14 cellular contexts compared by ENCODE assay signal in genomic region chr17:83189013-83189672, GRCh38.
DNase-seq lines count a peak whose midpoint lies in the region; ATAC-seq, FAIRE-seq and TF ChIP-seq lines count a peak whose summit lies in the region.
"Had no signal": no experiment of that assay in that cellular context is flagged by ENCODE, and none has a peak within 500 bp of the region (broad histone marks: within the 10 kb centered on the region; RNA-seq: fewer than 3 reads in every experiment).

No MANE protein-coding gene starts in this region.

- H3K27ac ChIP-seq in gastroesophageal sphincter = peak overlapping the region in 3 of 4 donors; percentile 72 to 83 (median 82)
- H3K27ac ChIP-seq: cardiac muscle cell had no signal

- no peaks in the 10 kb centered on the region for H3K27me3 ChIP-seq in gastroesophageal sphincter
- H3K27me3 ChIP-seq: cardiac muscle cell had no signal

- no peak for ATAC-seq in stimulated activated naive CD8-positive, alpha-beta T cell treated with anti-CD3 and anti-CD28 coated beads, Interleukin-15, Interleukin-2, amounts not matched to agents 100 U/mL and 50 U/mL, for 24 hours
- ATAC-seq in stimulated activated naive CD8-positive, alpha-beta T cell treated with anti-CD3 and anti-CD28 coated beads, Interleukin-15, amount 100 ng/mL, for 72 hours = no peak
- ATAC-seq in gastroesophageal sphincter = no peak
- ATAC-seq in GM19324 (IDR thresholded peaks at IDR 0.05; ENCODE audit: low FRiP score, unreplicated experiment) = no peak
- no peak for ATAC-seq in HG03139 (IDR thresholded peaks at IDR 0.05; ENCODE audit: unreplicated experiment)

- peak overlapping the region in 1 of 2 donors; percentile 67 for H3K27ac Mint-ChIP-seq in stimulated activated naive CD8-positive, alpha-beta T cell treated with anti-CD3 and anti-CD28 coated beads, Interleukin-15, amount 100 ng/mL, for 72 hours
- H3K27ac Mint-ChIP-seq: B cell had no signal

- intact Hi-C loops in posterior vena cava (cut with DNase I) = no loop called here

- no peak overlapping the region for H3K4me3 Mint-ChIP-seq in stimulated activated naive CD8-positive, alpha-beta T cell treated with anti-CD3 and anti-CD28 coated beads, Interleukin-15, amount 100 ng/mL, for 72 hours
- H3K4me3 Mint-ChIP-seq: B cell had no signal

- 80 to 86% methylated on average over 9 to 17 of the region's 17 CpGs for WGBS in gastroesophageal sphincter (ENCODE audit: low coverage in 1 of 2), 2 donors

- no peak overlapping the region for H3K4me3 ChIP-seq in gastroesophageal sphincter
- H3K4me3 ChIP-seq: cardiac muscle cell had no signal

- no peak for TF ChIP-seq POLR2A in gastroesophageal sphincter (IDR thresholded peaks at IDR 0.05)

- no peak for TF ChIP-seq EP300 in gastroesophageal sphincter (IDR thresholded peaks at IDR 0.05)

- no peaks in the 10 kb centered on the region for H3K36me3 ChIP-seq in gastroesophageal sphincter
- H3K36me3 ChIP-seq: cardiac muscle cell had no signal

- H3K4me1 ChIP-seq in gastroesophageal sphincter = peaks cover 0 to 51% (median 18%) of the 10 kb centered on the region in 3 donors

- H3K9me3 Mint-ChIP-seq in stimulated activated naive CD8-positive, alpha-beta T cell treated with anti-CD3 and anti-CD28 coated beads, Interleukin-15, amount 100 ng/mL, for 72 hours = peaks cover 0 to 4% of the 10 kb centered on the region in 2 donors

- FAIRE-seq in D721Med (lab: Jason Lieb, UNC) = no peak

- no peaks in the 10 kb centered on the region for H3K27me3 Mint-ChIP-seq in stimulated activated naive CD8-positive, alpha-beta T cell treated with anti-CD3 and anti-CD28 coated beads, Interleukin-15, amount 100 ng/mL, for 72 hours

- peaks cover 0 to 6% (median 0%) of the 10 kb centered on the region in 3 donors for H3K9me3 ChIP-seq in gastroesophageal sphincter

- TF ChIP-seq CTCF in gastroesophageal sphincter (IDR thresholded peaks at IDR 0.05) (no peak), D721Med (IDR thresholded peaks at IDR 0.05; ENCODE audit: insufficient read depth, missing control alignments) (no peak)

- DNase-seq in stimulated activated naive CD8-positive, alpha-beta T cell treated with anti-CD3 and anti-CD28 coated beads, Interleukin-15, Interleukin-2, amounts not matched to agents 100 U/mL and 50 U/mL, for 24 hours = peak; percentile 1
- no peak for DNase-seq in stimulated activated naive CD8-positive, alpha-beta T cell treated with anti-CD3 and anti-CD28 coated beads, Interleukin-15, amount 100 ng/mL, for 72 hours
- DNase-seq in posterior vena cava (ENCODE audit: low spot score) (peak; percentile 60), COLO668 (lab: John Stamatoyannopoulos, UW; ENCODE audit: unreplicated experiment) (no peak), D721Med (ENCODE audit: insufficient read length, low spot score) (no peak)
- DNase-seq: activated gamma-delta T cell, DMS79, NCI-H1048, T-helper 1 cell had no signal

- H3K4me1 Mint-ChIP-seq in stimulated activated naive CD8-positive, alpha-beta T cell treated with anti-CD3 and anti-CD28 coated beads, Interleukin-15, amount 100 ng/mL, for 72 hours = peaks cover 12% of the 10 kb centered on the region

Comparison
In these comparisons a context has a peak if more than half of its experiments do, and no peak if none do; other contexts are left out.
1. DNase-seq: peak in stimulated activated naive CD8-positive, alpha-beta T cell treated with anti-CD3 and anti-CD28 coated beads, Interleukin-15, Interleukin-2, amounts not matched to agents 100 U/mL and 50 U/mL, for 24 hours (single experiment) and posterior vena cava (single experiment); none in stimulated activated naive CD8-positive, alpha-beta T cell treated with anti-CD3 and anti-CD28 coated beads, Interleukin-15, amount 100 ng/mL, for 72 hours (0 of 2), COLO668 (single experiment) and D721Med (single experiment).